ENCODE assay signal across 16 cellular contexts in genomic region chr5:6279607-6280006, GRCh38.
DNase-seq lines count a peak whose midpoint lies in the region; ATAC-seq, FAIRE-seq and TF ChIP-seq lines count a peak whose summit lies in the region.
"Had no signal": no experiment of that assay in that cellular context is flagged by ENCODE, and none has a peak within 500 bp of the region (broad histone marks: within the 10 kb centered on the region; RNA-seq: fewer than 3 reads in every experiment).

No MANE protein-coding gene starts in this region.

- DNase-seq in COLO829 (ENCODE audit: low spot score) (peak; percentile 36), K562 (ENCODE audit: extremely low read depth in 1 of 4, low spot score in 3 of 4) (peak in 1 of 4 experiments; percentile 6), iPS-NIHi7 (ENCODE audit: extremely low spot score) (peak; percentile 21), putamen (ENCODE audit: low spot score) (peak; percentile 47), NCI-H345 (lab: John Stamatoyannopoulos, UW) (no peak), AG08395 (ENCODE audit: low spot score) (no peak), T-helper 9 cell (no peak)
- DNase-seq: Calu3; CD4-positive, alpha-beta T cell; DMS53; H7; NCI-H1105 treated with DMSO at 0.1 percent for 48 hours; NCI-H1694 treated with DMSO at 0.1 percent for 48 hours; NCI-H446; NCI-H748 treated with DMSO at 0.1 percent for 48 hours; PC-3 had no signal

- H3K4me2 ChIP-seq in K562 (ENCODE audit: insufficient read depth, low read length) = no peak overlapping the region

- WGBS in K562 (ENCODE audit: insufficient coverage, low coverage, missing lambda C conversion rate) = 2% methylated on average over 5 of the region's 5 CpGs

- peaks cover 8 to 9% of the 10 kb centered on the region in 2 experiments; a peak in 4 of 5 replicates for H3K27me3 ChIP-seq in K562 (ENCODE audit: control insufficient read depth in 2 of 2, insufficient read depth in 2 of 2, low read length in 2 of 2)

- H3K79me2 ChIP-seq in K562 (ENCODE audit: control insufficient read depth, insufficient read depth, low read length) = no peaks in the 10 kb centered on the region

- H3K36me3 ChIP-seq in K562 (ENCODE audit: control insufficient read depth, insufficient read depth, low read length) = no peaks in the 10 kb centered on the region

- peaks cover 7% of the 10 kb centered on the region; the same call in 1 of the 2 replicates for H4K20me1 ChIP-seq in K562 (replicated peaks; ENCODE audit: control insufficient read depth, insufficient read depth, low read length)

- intact Hi-C loops in K562 (cut with micrococcal nuclease) = no loop called here

- TF ChIP-seq CTCF in K562 (IDR thresholded peaks at IDR 0.05 in 2 of 3, conservative IDR thresholded peaks at IDR 0.05 in 1 of 3; ENCODE audit: insufficient read depth in 2 of 3, low read depth in 1 of 3, low read length in 3 of 3) = no peak

- CTCF ChIA-PET in K562 (lab: Yijun Ruan, JAX; ENCODE audit: low intra/inter-chr PET ratio) = no interaction called here

- BruUV-seq in K562 (replicated peaks; lab: Mats Ljungman, UMichigan) = no TSS peak

- H3K9me3 ChIP-seq in K562 (replicated peaks; ENCODE audit: control insufficient read depth, insufficient read depth, low read depth, low read length) = no peaks in the 10 kb centered on the region

- no peak overlapping the region for H2AFZ ChIP-seq in K562 (ENCODE audit: low read depth, low read length)

- H3K9me1 ChIP-seq in K562 (ENCODE audit: control insufficient read depth, insufficient read depth, low read length) = no peaks in the 10 kb centered on the region

- no peak for TF ChIP-seq RAD21 in K562 (CRISPR knock-in tag; conservative IDR thresholded peaks at IDR 0.05 in 1 of 2, IDR thresholded peaks at IDR 0.05 in 1 of 2)

- H3K9ac ChIP-seq in K562 (ENCODE audit: insufficient read depth in 1 of 2, low read depth in 2 of 2, low read length in 2 of 2) = no peak overlapping the region

- no peak overlapping the region for H3K27ac ChIP-seq in K562 (ENCODE audit: extremely low read depth, low read depth, low read length)

- FAIRE-seq in K562 (lab: Jason Lieb, UNC) = no peak

- H3K4me1 ChIP-seq in K562 (replicated peaks in 1 of 2; ENCODE audit: control insufficient read depth in 2 of 2, insufficient read depth in 2 of 2, low read length in 2 of 2) = no peaks in the 10 kb centered on the region

- peak; percentile 76 for ATAC-seq in K562
- ATAC-seq: PC-3 had no signal

- in situ Hi-C loops in K562 (cut with MboI) = no loop called here

- no peak overlapping the region for H3K4me3 ChIP-seq in K562

- no peak for TF ChIP-seq EP300 in K562 (IDR thresholded peaks at IDR 0.05; ENCODE audit: low read length)

- POLR2A ChIA-PET in K562 (lab: Yijun Ruan, JAX) = no interaction called here

- TF ChIP-seq POLR2A in K562 (conservative IDR thresholded peaks at IDR 0.05) = no peak

TF ChIP-seq in K562, 482 proteins besides CTCF, POLR2A, EP300 and RAD21:
- TF ChIP-seq BHLHE40 (IDR thresholded peaks at IDR 0.05; ENCODE audit: low read length) = peak; percentile 60
- TF ChIP-seq SMAD1 (IDR thresholded peaks at IDR 0.05; ENCODE audit: low read depth, low read length, partially characterized antibody) = no peak
- TF ChIP-seq ZNF133 (CRISPR knock-in tag; IDR thresholded peaks at IDR 0.05) = no peak
- TF ChIP-seq ZFPM2 (CRISPR knock-in tag; IDR thresholded peaks at IDR 0.05) = no peak
- no peak for TF ChIP-seq USF1 (CRISPR knock-in tag; IDR thresholded peaks at IDR 0.05)
- TF ChIP-seq PKNOX1 (IDR thresholded peaks at IDR 0.05) = peak; percentile 28; the same call in 1 of the 2 replicates
- TF ChIP-seq CCNT2 (IDR thresholded peaks at IDR 0.05; ENCODE audit: borderline replicate concordance, extremely low read depth, insufficient read length, low read depth, low read length) = no peak
- TF ChIP-seq MAX (CRISPR knock-in tag; IDR thresholded peaks at IDR 0.05) = no peak
- no peak for TF ChIP-seq AFF1 (IDR thresholded peaks at IDR 0.05; ENCODE audit: low read depth in 1 of 2, partially characterized antibody in 2 of 2)
- TF ChIP-seq HDAC3 (IDR thresholded peaks at IDR 0.05; ENCODE audit: borderline replicate concordance, partially characterized antibody) = no peak

Comparison
In these comparisons a context has a peak if more than half of its experiments do, and no peak if none do; other contexts are left out.
1. DNase-seq: peak in COLO829 (single experiment), iPS-NIHi7 (single experiment) and putamen (single experiment); none in NCI-H345 (single experiment), AG08395 (single experiment) and T-helper 9 cell (single experiment).